In genomic region chr6:154800338-154800737, GRCh38 we compare ENCODE assay signal across 15 cellular contexts.
A peak's percentile ranks its signal among the peaks of the same experiment; 100 is the strongest.
DNase-seq lines count a peak whose midpoint lies in the region; ATAC-seq and TF ChIP-seq lines count a peak whose summit lies in the region.
"Had no signal": no experiment of that assay in that cellular context is flagged by ENCODE, and none has a peak within 500 bp of the region (broad histone marks: within the 10 kb centered on the region; RNA-seq: fewer than 3 reads in every experiment).

No MANE protein-coding gene starts in this region.

- no peak overlapping the region for H3K4me3 Mint-ChIP-seq in T-helper 17 cell
- H3K4me3 Mint-ChIP-seq in natural killer cell: no peak overlapping the region

- H3K9me3 Mint-ChIP-seq in natural killer cell: no peaks in the 10 kb centered on the region

- intact Hi-C loops in natural killer cell (cut with micrococcal nuclease): no loop called here

- TF ChIP-seq CTCF in GM10248 (IDR thresholded peaks at IDR 0.05; ENCODE audit: control extremely low read depth, extremely low read depth, low read depth, missing control alignments): no peak
- no peak for TF ChIP-seq CTCF in natural killer cell (IDR thresholded peaks at IDR 0.05)

- H3K27ac Mint-ChIP-seq in T-helper 17 cell: peak overlapping the region; percentile 90
- H3K27ac Mint-ChIP-seq in natural killer cell: peak overlapping the region; percentile 76 to 77

- H3K36me3 Mint-ChIP-seq in T-helper 17 cell (ENCODE audit: low read depth) (peaks cover 18% of the 10 kb centered on the region), natural killer cell (peaks cover 14% of the 10 kb centered on the region)

- H3K4me1 Mint-ChIP-seq in T-helper 17 cell (peaks cover 28% of the 10 kb centered on the region), natural killer cell (peaks cover 12 to 24% of the 10 kb centered on the region in 2 donors)

- POLR2A ChIA-PET in GM10248 (lab: Yijun Ruan, JAX): no interaction called here

- CTCF ChIA-PET in GM10248 (lab: Yijun Ruan, JAX): interaction anchor here (10.2 kb wide), 1 partner anchor 125 kb away, joined by 175 read pairs; no protein-coding TSS in a partner anchor

- H3K9me3 ChIP-seq in T-helper 17 cell (ENCODE audit: control insufficient read depth, low read length, poor library complexity, severe bottlenecking): no peaks in the 10 kb centered on the region
- H3K9me3 ChIP-seq: BLaER1 treated with 17β-estradiol and CSF1 and Interleukin-3, amounts not matched to agents 10 nM and 100 nM; esophagus squamous epithelium; heart left ventricle had no signal

- H3K27me3 Mint-ChIP-seq in T-helper 17 cell (no peaks in the 10 kb centered on the region), natural killer cell (ENCODE audit: low read depth in 2 of 2) (no peaks in the 10 kb centered on the region)

- DNase-seq in GM10248 (ENCODE audit: extremely low spot score) (peak; percentile 22), T-helper 17 cell (no peak), natural killer cell (no peak), NCI-H146 (lab: John Stamatoyannopoulos, UW) (no peak), HuH-7.5 (ENCODE audit: low spot score) (no peak), germinal center (ENCODE audit: low spot score) (no peak)
- DNase-seq: activated CD4-positive, alpha-beta T cell treated with anti-CD3 and anti-CD28 coated beads for 48 hours; activated gamma-delta T cell; esophagus squamous epithelium; heart left ventricle; NCI-H2107; NCI-H82; T-helper 2 cell had no signal

- ATAC-seq in GM18519 (IDR thresholded peaks at IDR 0.05; ENCODE audit: low FRiP score, unreplicated experiment) (peak; percentile 46), T-helper 17 cell (peak; percentile 58), natural killer cell (peak; percentile 39 to 73 (median 66))
- ATAC-seq: heart left ventricle had no signal
